1 cellular context compared by ENCODE assay signal in the genomic region with DNA sequence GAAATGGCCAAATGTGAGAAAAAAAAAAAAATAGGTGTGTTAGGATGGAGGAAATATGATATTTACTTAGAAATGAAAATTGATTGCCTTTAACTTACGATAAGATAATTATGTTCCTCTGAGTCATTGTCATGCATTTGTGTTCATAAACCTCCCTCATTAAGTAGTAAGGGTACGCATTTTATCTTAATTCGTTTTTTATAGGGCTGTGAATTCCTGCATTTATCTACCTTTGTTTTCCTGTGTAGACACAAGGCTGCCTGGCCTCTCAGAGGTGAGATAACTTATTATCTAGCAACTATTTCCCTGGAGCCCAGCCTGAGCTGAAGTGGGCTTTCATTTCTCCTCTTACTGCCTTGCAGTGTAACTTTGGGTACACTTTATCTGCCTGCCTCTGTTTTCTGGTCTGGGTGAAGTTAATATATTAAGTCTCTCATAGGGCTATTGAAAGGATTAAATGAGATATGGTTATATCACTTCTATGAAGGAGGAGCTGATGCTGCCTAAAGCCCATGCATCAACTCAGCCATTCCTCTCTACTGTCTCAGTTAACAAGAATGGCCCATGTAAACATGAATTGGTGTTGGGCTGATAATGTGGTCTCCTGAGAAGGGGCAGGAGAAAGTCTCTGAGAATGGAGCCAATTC.
TF ChIP-seq lines count a peak whose summit lies in the region.

No MANE protein-coding gene starts in this region.

TF ChIP-seq in HEK293, 187 proteins besides CTCF, POLR2A, EP300 and RAD21 (continued from another document):
- TF ChIP-seq, protein P1, sequence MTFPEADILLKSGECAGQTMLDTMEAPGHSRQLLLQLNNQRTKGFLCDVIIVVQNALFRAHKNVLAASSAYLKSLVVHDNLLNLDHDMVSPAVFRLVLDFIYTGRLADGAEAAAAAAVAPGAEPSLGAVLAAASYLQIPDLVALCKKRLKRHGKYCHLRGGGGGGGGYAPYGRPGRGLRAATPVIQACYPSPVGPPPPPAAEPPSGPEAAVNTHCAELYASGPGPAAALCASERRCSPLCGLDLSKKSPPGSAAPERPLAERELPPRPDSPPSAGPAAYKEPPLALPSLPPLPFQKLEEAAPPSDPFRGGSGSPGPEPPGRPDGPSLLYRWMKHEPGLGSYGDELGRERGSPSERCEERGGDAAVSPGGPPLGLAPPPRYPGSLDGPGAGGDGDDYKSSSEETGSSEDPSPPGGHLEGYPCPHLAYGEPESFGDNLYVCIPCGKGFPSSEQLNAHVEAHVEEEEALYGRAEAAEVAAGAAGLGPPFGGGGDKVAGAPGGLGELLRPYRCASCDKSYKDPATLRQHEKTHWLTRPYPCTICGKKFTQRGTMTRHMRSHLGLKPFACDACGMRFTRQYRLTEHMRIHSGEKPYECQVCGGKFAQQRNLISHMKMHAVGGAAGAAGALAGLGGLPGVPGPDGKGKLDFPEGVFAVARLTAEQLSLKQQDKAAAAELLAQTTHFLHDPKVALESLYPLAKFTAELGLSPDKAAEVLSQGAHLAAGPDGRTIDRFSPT (tag by site-specific recombination; IDR thresholded peaks at IDR 0.05), result peak; percentile 55; the same call in 1 of the 2 replicates
- 0 out of 2 replicates have a peak, but pooled peaks have one; percentile 10 for TF ChIP-seq ZNF366 (tag by site-specific recombination; conservative IDR thresholded peaks at IDR 0.05)
